24 cellular contexts compared by ENCODE assay signal in the genomic region with DNA sequence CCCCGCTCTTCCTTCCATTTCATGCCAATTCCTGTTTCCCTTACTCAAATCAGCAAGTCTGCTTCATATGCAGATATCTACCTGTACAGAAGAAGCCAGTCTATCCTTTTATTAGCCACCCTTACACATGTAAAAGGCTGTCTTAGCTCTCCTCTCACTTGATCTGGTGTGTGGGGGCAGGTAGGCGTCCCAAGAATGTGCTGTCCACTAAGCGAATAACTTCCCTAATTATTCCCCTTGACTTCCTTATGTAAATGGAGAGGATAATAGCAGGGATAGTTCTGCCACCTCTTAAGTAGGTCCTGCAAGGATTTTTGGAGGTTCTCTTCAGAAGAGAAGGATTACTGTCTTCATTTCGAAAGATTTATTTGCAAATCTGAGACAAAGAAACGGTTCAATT.
"Had no signal": no experiment of that assay in that cellular context is flagged by ENCODE, and none has a peak within 500 bp of the region (broad histone marks: within the 10 kb centered on the region; RNA-seq: fewer than 3 reads in every experiment).

No MANE protein-coding gene starts in this region.

- H3K9me3 Mint-ChIP-seq: dendritic cell treated with granulocyte-macrophage colony-stimulating factor and Interleukin-4, amounts not matched to agents 40 ng/mL and 50 ng/mL, for 4 days; effector memory CD8-positive, alpha-beta T cell; endodermal cell; mesothelial cell of epicardium had no signal

- H3K9me3 ChIP-seq: colonic mucosa, esophagus muscularis mucosa, gastroesophageal sphincter, heart left ventricle, left lung, lower lobe of right lung had no signal

- H3K4me1 ChIP-seq: colonic mucosa, esophagus muscularis mucosa, foreskin keratinocyte, gastroesophageal sphincter, heart left ventricle, left lung, lower lobe of right lung had no signal

- H3K4me3 ChIP-seq: colonic mucosa, esophagus muscularis mucosa, gastroesophageal sphincter, heart left ventricle, hepatocyte, left lung, lower lobe of right lung had no signal

- H3K79me2 ChIP-seq: hepatocyte had no signal

- H3K27ac ChIP-seq: colonic mucosa, esophagus muscularis mucosa, foreskin keratinocyte, gastroesophageal sphincter, heart left ventricle, hepatocyte, left lung, lower lobe of right lung had no signal

- H3K36me3 Mint-ChIP-seq: immature natural killer cell, mesothelial cell of epicardium had no signal

- H2AFZ ChIP-seq: hepatocyte had no signal

- H3K36me3 ChIP-seq: colonic mucosa, esophagus muscularis mucosa, gastroesophageal sphincter, heart left ventricle, left lung, lower lobe of right lung had no signal

- H3K27me3 Mint-ChIP-seq: dendritic cell treated with granulocyte-macrophage colony-stimulating factor and Interleukin-4, amounts not matched to agents 40 ng/mL and 50 ng/mL, for 4 days; naive thymus-derived CD4-positive, alpha-beta T cell had no signal

- H3K27ac Mint-ChIP-seq: dendritic cell treated with granulocyte-macrophage colony-stimulating factor and Interleukin-4, amounts not matched to agents 40 ng/mL and 50 ng/mL, for 4 days; effector memory CD8-positive, alpha-beta T cell; endodermal cell; immature natural killer cell; mesothelial cell of epicardium; naive thymus-derived CD4-positive, alpha-beta T cell had no signal

- H3K4me2 ChIP-seq: hepatocyte had no signal

- H3K27me3 ChIP-seq: colonic mucosa, esophagus muscularis mucosa, foreskin keratinocyte, gastroesophageal sphincter, heart left ventricle, hepatocyte, left lung had no signal

- H3K4me1 Mint-ChIP-seq: immature natural killer cell, mesothelial cell of epicardium had no signal

- FAIRE-seq: endometrium, endothelial cell of umbilical vein, frontal cortex, keratinocyte had no signal

- DNase-seq: colonic mucosa; cortex of kidney; effector CD8-positive, alpha-beta T cell; effector memory CD8-positive, alpha-beta T cell; foreskin keratinocyte; heart left ventricle; hypothalamus; immature natural killer cell; left cardiac atrium; left lung; left ventricle myocardium superior; lower lobe of right lung; mesenchymal stem cell; naive thymus-derived CD4-positive, alpha-beta T cell had no signal

- ATAC-seq: effector memory CD8-positive, alpha-beta T cell; foreskin keratinocyte; gastroesophageal sphincter; heart left ventricle; left cardiac atrium; left lung; left ventricle myocardium superior; lower lobe of right lung; naive thymus-derived CD4-positive, alpha-beta T cell had no signal

- H3K4me3 Mint-ChIP-seq: dendritic cell treated with granulocyte-macrophage colony-stimulating factor and Interleukin-4, amounts not matched to agents 40 ng/mL and 50 ng/mL, for 4 days; effector memory CD8-positive, alpha-beta T cell; endodermal cell; immature natural killer cell; mesothelial cell of epicardium; naive thymus-derived CD4-positive, alpha-beta T cell had no signal
